Comparison of ENCODE assay signal across 1 cellular context in the genomic region with DNA sequence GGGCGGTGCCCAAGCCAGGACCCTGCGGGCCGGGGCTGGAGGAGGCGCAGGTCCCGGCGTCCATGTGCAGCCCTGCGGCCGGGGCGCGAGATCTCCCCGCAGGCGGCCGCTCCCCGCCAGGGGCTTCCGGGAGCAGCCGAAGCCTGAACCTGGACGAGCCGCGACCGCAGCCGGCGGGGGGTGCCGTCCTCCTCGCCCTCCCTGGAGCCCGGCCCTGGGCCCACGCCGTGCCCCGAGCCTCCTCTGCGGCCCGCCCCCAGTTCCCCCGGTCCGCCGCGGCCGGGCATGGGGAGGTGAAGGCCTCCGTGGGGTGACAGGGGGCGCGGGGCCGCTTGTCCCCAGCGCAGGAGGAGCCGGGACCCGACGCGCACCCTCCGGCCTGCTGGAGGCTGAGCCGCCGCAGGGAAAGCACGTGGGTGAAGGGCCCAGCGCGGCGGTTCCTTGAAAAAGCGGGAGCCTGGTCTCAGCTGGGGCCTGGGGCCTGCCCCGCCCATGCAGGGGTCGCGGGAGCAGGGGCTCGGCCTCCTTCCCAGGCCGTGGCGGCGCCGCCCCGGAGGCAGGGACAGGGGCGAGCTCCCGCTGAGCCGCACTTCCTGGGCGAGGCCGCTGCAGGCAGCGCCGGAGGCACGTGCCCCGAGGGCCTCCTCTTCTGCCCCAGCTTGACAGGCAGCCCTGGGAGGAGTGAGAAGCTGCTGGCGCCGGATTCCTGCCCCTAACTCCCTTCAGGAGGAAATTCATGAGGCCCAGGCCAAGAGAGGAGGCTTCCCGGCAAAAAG.
TF ChIP-seq lines count a peak whose summit lies in the region.

No MANE protein-coding gene starts in this region.

TF ChIP-seq in HepG2, 621 proteins besides CTCF, POLR2A, EP300 and RAD21 (continued from another document):
- TF ChIP-seq POGZ (CRISPR knock-in tag; IDR thresholded peaks at IDR 0.05) (no peak), RFX1 (IDR thresholded peaks at IDR 0.05) (no peak)
